8 cellular contexts compared by ENCODE assay signal in the genomic region with DNA sequence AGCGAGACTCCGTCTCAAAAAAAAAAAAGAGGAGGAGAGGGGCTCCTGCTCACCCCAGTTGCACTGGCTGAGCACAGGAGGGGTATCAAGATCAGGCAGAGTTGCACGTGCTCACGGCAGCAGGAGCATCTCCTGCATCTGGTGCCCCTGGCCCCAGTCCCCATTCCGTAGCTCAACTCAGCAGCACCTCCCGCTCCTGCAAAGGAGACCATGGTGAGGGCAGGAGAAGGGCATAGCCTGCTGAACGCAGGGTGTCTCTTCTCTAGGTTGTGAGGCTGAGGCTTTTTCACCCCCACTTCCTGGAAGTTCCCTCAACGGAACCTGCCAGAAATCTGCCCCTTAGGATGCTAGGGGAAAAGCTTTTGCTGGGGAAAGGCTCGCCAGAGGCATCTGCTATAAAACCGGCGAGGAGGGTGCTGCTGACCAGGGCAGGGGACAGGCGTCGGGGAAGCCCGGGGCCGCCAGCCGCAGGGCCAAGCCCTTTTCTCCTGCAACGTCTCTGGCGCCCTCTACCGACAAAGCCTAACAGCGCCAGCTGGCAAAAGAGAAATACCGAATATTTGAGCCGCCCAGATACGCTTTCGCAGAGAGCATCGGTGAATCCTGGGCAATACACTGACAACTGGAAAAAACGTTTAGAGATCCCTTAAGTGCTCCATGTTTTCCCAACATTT. TPM values are rescaled to one million over a fixed set of nuclear protein-coding genes. Genes with fewer than 3 reads are reported as not detected.
DNase-seq lines count a peak whose midpoint lies in the region; ATAC-seq lines count a peak whose summit lies in the region.

No MANE protein-coding gene starts in this region.

- peaks cover 3% of the 10 kb centered on the region for H3K4me1 ChIP-seq in right cardiac atrium (ENCODE audit: control insufficient read depth, insufficient read depth, low read length)

- H3K27me3 ChIP-seq in right cardiac atrium (ENCODE audit: control insufficient read depth, insufficient read depth) = no peaks in the 10 kb centered on the region

- H3K9me3 ChIP-seq in right cardiac atrium (ENCODE audit: control insufficient read depth, low read length) = no peaks in the 10 kb centered on the region

- intact Hi-C loops in right cardiac atrium (cut with DNase I) = loop anchor here (5.0 kb wide), 4 partner anchors 70 to 95 kb away; a partner anchor contains a TSS

- 12% methylated on average over 26 of the region's 26 CpGs for WGBS in right cardiac atrium

- peak; percentile 82 to 83 for ATAC-seq in right cardiac atrium

- peak overlapping the region; percentile 96 for H3K4me3 ChIP-seq in right cardiac atrium (ENCODE audit: low read length)

- H3K27ac ChIP-seq in right cardiac atrium (ENCODE audit: low read length) = no peak overlapping the region

- DNase-seq in DMS 273 (lab: John Stamatoyannopoulos, UW; ENCODE audit: unreplicated experiment) = peak; percentile 94
- DNase-seq in GOT3 (lab: John Stamatoyannopoulos, UW) = peak; percentile 65
- peak; percentile 78 for DNase-seq in NCI-H1105 treated with DMSO at 0.1 percent for 48 hours (lab: John Stamatoyannopoulos, UW)
- DNase-seq in T-helper 22 cell (ENCODE audit: low read depth) = peak; percentile 68
- peak in 54 of 58 donors; percentile 38 to 90 (median 71) for DNase-seq in anterior cingulate cortex (lab: John Stamatoyannopoulos, UW)
- peak; percentile 90 to 96 (median 95) for DNase-seq in right cardiac atrium
- peak; percentile 32 for DNase-seq in pulmonary artery endothelial cell (ENCODE audit: low read depth, low spot score)
- DNase-seq in ureter (ENCODE audit: low spot score) = peak; percentile 91

RNA-seq across cellular contexts. Expression of a gene that starts 1.0 kb away (rescaled TPM):
- total RNA-seq in right cardiac atrium (10 to 100 TPM; 40.1 to 50.2 (median 44.6) TPM), pulmonary artery endothelial cell (62.3 and 72.9 TPM in 2 replicates), ureter (63.5 TPM)
- 36.2 TPM for polyA plus RNA-seq in right cardiac atrium

RNA-seq across cellular contexts. Expression of a gene that starts 15.3 kb away (rescaled TPM):
- total RNA-seq in right cardiac atrium (1 to 10 TPM; 2.0 to 3.1 (median 2.5) TPM), pulmonary artery endothelial cell (1.1 and 1.3 TPM in 2 replicates), ureter (21.4 TPM)
- polyA plus RNA-seq in right cardiac atrium = 2.4 TPM

RNA-seq across cellular contexts. Expression of a gene that starts 34.7 kb away (rescaled TPM):
- total RNA-seq in right cardiac atrium = 100 to 1,000 TPM in 1 of 4 donors, 10 to 100 TPM in 3; 80.7 to 110 (median 90.6) TPM
- polyA plus RNA-seq in right cardiac atrium = 60.0 TPM
- total RNA-seq in pulmonary artery endothelial cell = 55.5 and 65.2 TPM in 2 replicates
- total RNA-seq in ureter = 443 TPM

Comparison
In these comparisons a context has a peak if more than half of its experiments do, and no peak if none do; other contexts are left out.
1. DNase-seq: peak in every context shown above with its lines; median percentile 95 in right cardiac atrium; 94 in DMS 273; 91 in ureter; 78 in NCI-H1105 treated with DMSO at 0.1 percent for 48 hours; 71 in anterior cingulate cortex; 68 in T-helper 22 cell; 65 in GOT3; 32 in pulmonary artery endothelial cell.